In genomic region chr21:46264690-46265144, GRCh38 we compare ENCODE assay signal across 23 cellular contexts. TPM values are rescaled to one million over a fixed set of nuclear protein-coding genes. Genes with fewer than 3 reads are reported as not detected.
A peak's percentile ranks its signal among the peaks of the same experiment; 100 is the strongest.
DNase-seq lines count a peak whose midpoint lies in the region; ATAC-seq and TF ChIP-seq lines count a peak whose summit lies in the region.
"Had no signal": no experiment of that assay in that cellular context is flagged by ENCODE, and none has a peak within 500 bp of the region (broad histone marks: within the 10 kb centered on the region; RNA-seq: fewer than 3 reads in every experiment).

No MANE protein-coding gene starts in this region.

- intact Hi-C loops in Calu3 (cut with micrococcal nuclease; ENCODE audit: unreplicated experiment): no loop called here

- H3K4me3 Mint-ChIP-seq in stimulated activated memory B cell treated with anti-CD40 and anti-IgM and Interleukin-4, amounts not matched to agents 10 μg/mL and 1 μg/mL and 100 μg/mL, for 72 hours: no peak overlapping the region
- no peak overlapping the region for H3K4me3 Mint-ChIP-seq in Calu3 (ENCODE audit: low read depth, unreplicated experiment)
- H3K4me3 Mint-ChIP-seq: neural crest cell; stimulated activated effector memory CD8-positive, alpha-beta T cell treated with anti-CD3 and anti-CD28 coated beads, Interleukin-12 subunit alpha, Interleukin-12 subunit beta, amount 100 ng/mL, for 72 hours; T-helper 2 cell treated with Interferon-gamma antibody and Interleukin-4, amounts not matched to agents 5 μg/mL and 100 μg/mL, for 36 hours had no signal

- H3K9me2 ChIP-seq in SK-N-SH: no peaks in the 10 kb centered on the region

- no peaks in the 10 kb centered on the region; the same call in 1 of the 2 replicates for H3K79me2 ChIP-seq in SK-N-SH (ENCODE audit: insufficient read depth)

- CTCF ChIA-PET in SK-N-SH (lab: Yijun Ruan, JAX) (no interaction called here), Calu3 (lab: Charles Lee) (no interaction called here)

- H3K27me3 Mint-ChIP-seq in stimulated activated memory B cell treated with anti-CD40 and anti-IgM and Interleukin-4, amounts not matched to agents 10 μg/mL and 1 μg/mL and 100 μg/mL, for 72 hours: no peaks in the 10 kb centered on the region
- H3K27me3 Mint-ChIP-seq in Calu3 (ENCODE audit: unreplicated experiment): no peaks in the 10 kb centered on the region

- H3K4me3 ChIP-seq in SK-N-SH (ENCODE audit: low read depth in 2 of 2, low read length in 1 of 2): no peak overlapping the region
- H3K4me3 ChIP-seq: BLaER1, SJCRH30, tibial artery had no signal

- no TSS peak for BruUV-seq in Calu3 (replicated peaks; lab: Mats Ljungman, UMichigan)

- peaks cover 68% of the 10 kb centered on the region for H3K36me3 Mint-ChIP-seq in stimulated activated memory B cell treated with anti-CD40 and anti-IgM and Interleukin-4, amounts not matched to agents 10 μg/mL and 1 μg/mL and 100 μg/mL, for 72 hours
- peaks cover 52% of the 10 kb centered on the region for H3K36me3 Mint-ChIP-seq in Calu3 (ENCODE audit: insufficient read depth, unreplicated experiment)

- no peaks in the 10 kb centered on the region for H3K4me1 Mint-ChIP-seq in stimulated activated memory B cell treated with anti-CD40 and anti-IgM and Interleukin-4, amounts not matched to agents 10 μg/mL and 1 μg/mL and 100 μg/mL, for 72 hours
- H3K4me1 Mint-ChIP-seq in Calu3 (ENCODE audit: low read depth, unreplicated experiment): no peaks in the 10 kb centered on the region
- H3K4me1 Mint-ChIP-seq: neural crest cell had no signal

- H4K20me1 ChIP-seq in SK-N-SH (ENCODE audit: insufficient read depth): no peaks in the 10 kb centered on the region

- H3K9me3 Mint-ChIP-seq in stimulated activated memory B cell treated with anti-CD40 and anti-IgM and Interleukin-4, amounts not matched to agents 10 μg/mL and 1 μg/mL and 100 μg/mL, for 72 hours: no peaks in the 10 kb centered on the region
- no peaks in the 10 kb centered on the region for H3K9me3 Mint-ChIP-seq in Calu3 (ENCODE audit: low read depth, unreplicated experiment)
- H3K9me3 Mint-ChIP-seq: neural crest cell; stimulated activated effector memory CD8-positive, alpha-beta T cell treated with anti-CD3 and anti-CD28 coated beads, Interleukin-12 subunit alpha, Interleukin-12 subunit beta, amount 100 ng/mL, for 72 hours; T-helper 2 cell treated with Interferon-gamma antibody and Interleukin-4, amounts not matched to agents 5 μg/mL and 100 μg/mL, for 36 hours had no signal

- POLR2A ChIA-PET in SK-N-SH (lab: Yijun Ruan, JAX): no interaction called here

- TF ChIP-seq CTCF in SK-N-SH (IDR thresholded peaks at IDR 0.05): no peak
- no peak for TF ChIP-seq CTCF in GM13976 (IDR thresholded peaks at IDR 0.05; ENCODE audit: borderline replicate concordance, control extremely low read depth, extremely low read depth, insufficient read depth, missing control alignments)
- no peak for TF ChIP-seq CTCF in Calu3 (IDR thresholded peaks at IDR 0.05; ENCODE audit: unreplicated experiment)

- H3K27ac ChIP-seq in SK-N-SH (ENCODE audit: low read depth in 2 of 2, low read length in 1 of 2): no peak overlapping the region
- H3K27ac ChIP-seq: BLaER1, SJCRH30, tibial artery had no signal

- H3K27me3 ChIP-seq in SK-N-SH (ENCODE audit: insufficient read depth): no peaks in the 10 kb centered on the region
- H3K27me3 ChIP-seq: BLaER1, SJCRH30, tibial artery had no signal

- no peak for TF ChIP-seq RAD21 in SK-N-SH (IDR thresholded peaks at IDR 0.05; ENCODE audit: low read length)

- TF ChIP-seq EP300 in SK-N-SH (IDR thresholded peaks at IDR 0.05; ENCODE audit: borderline replicate concordance in 1 of 2, low read depth in 1 of 2, low read length in 1 of 2): no peak

- no peaks in the 10 kb centered on the region for H3K9me3 ChIP-seq in SK-N-SH
- H3K9me3 ChIP-seq: BLaER1, SJCRH30, tibial artery had no signal

- DNase-seq in SK-N-SH: peak; percentile 47
- no peak for DNase-seq in GM13976 (ENCODE audit: low spot score)
- no peak for DNase-seq in Calu3
- DNase-seq: 8988T; activated CD4-positive, CD25-positive, alpha-beta regulatory T cell treated with anti-CD3 and anti-CD28 coated beads, Interleukin-2, amount 50 U/mL, for 72 hours; activated effector memory CD4-positive, alpha-beta T cell treated with Interleukin-2 at 50 U/mL for 16 hours; central memory CD4-positive, alpha-beta T cell; DMS 273 treated with DMSO at 0.1 percent for 48 hours; effector CD4-positive, alpha-beta T cell; head of caudate nucleus; KBM-7; NCI-H1048; NCI-H2107; NCI-H524 treated with DMSO at 0.1 percent for 48 hours; SJCRH30; tibial artery had no signal

- ATAC-seq in SK-N-SH treated with all-trans-retinoic acid at 6 μM for 48 hours (no peak; the same call in 1 of the 3 replicates), esophagus mucosa (peak; percentile 42)
- ATAC-seq in stimulated activated memory B cell treated with anti-CD40 and anti-IgM and Interleukin-4, amounts not matched to agents 10 μg/mL and 1 μg/mL and 100 μg/mL, for 72 hours: peak; percentile 71
- ATAC-seq: stimulated activated effector memory CD8-positive, alpha-beta T cell treated with anti-CD3 and anti-CD28 coated beads, Interleukin-12 subunit alpha, Interleukin-12 subunit beta, amount 100 ng/mL, for 72 hours had no signal

- H3K27ac Mint-ChIP-seq in stimulated activated memory B cell treated with anti-CD40 and anti-IgM and Interleukin-4, amounts not matched to agents 10 μg/mL and 1 μg/mL and 100 μg/mL, for 72 hours: no peak overlapping the region
- no peak overlapping the region for H3K27ac Mint-ChIP-seq in Calu3 (ENCODE audit: unreplicated experiment)
- H3K27ac Mint-ChIP-seq: stimulated activated effector memory CD8-positive, alpha-beta T cell treated with anti-CD3 and anti-CD28 coated beads, Interleukin-12 subunit alpha, Interleukin-12 subunit beta, amount 100 ng/mL, for 72 hours; T-helper 2 cell treated with Interferon-gamma antibody and Interleukin-4, amounts not matched to agents 5 μg/mL and 100 μg/mL, for 36 hours had no signal

- no peak overlapping the region for H2AFZ ChIP-seq in SK-N-SH (ENCODE audit: low read depth)

- H3F3A ChIP-seq in SK-N-SH (replicated peaks; ENCODE audit: insufficient read depth): no peaks in the 10 kb centered on the region

- peaks cover 45 to 67% of the 10 kb centered on the region in 2 experiments for H3K36me3 ChIP-seq in SK-N-SH (replicated peaks in 1 of 2; ENCODE audit: control insufficient read depth in 1 of 2, insufficient read depth in 2 of 2, low read length in 1 of 2)

- in situ Hi-C loops in GM13976 (cut with MboI; ENCODE audit: low sequenced_read_pairs, unreplicated experiment): no loop called here

- no peak overlapping the region for H3K4me2 ChIP-seq in SK-N-SH
- H3K4me2 ChIP-seq: BLaER1 had no signal

- no peaks in the 10 kb centered on the region for H3K4me1 ChIP-seq in SK-N-SH (ENCODE audit: control insufficient read depth in 1 of 2, insufficient read depth in 2 of 2, low read depth in 1 of 2, low read length in 1 of 2)
- H3K4me1 ChIP-seq: BLaER1, tibial artery had no signal

- WGBS in SK-N-SH (ENCODE audit: low lambda C conversion rate): 98% methylated on average over 8 of the region's 13 CpGs

- no peak overlapping the region for H3K9ac ChIP-seq in SK-N-SH
- H3K9ac ChIP-seq: BLaER1 had no signal

TF ChIP-seq in SK-N-SH, 30 proteins besides CTCF, POLR2A, EP300 and RAD21:
- TF ChIP-seq SMC3 (IDR thresholded peaks at IDR 0.05; ENCODE audit: low read depth, low read length): no peak
- TF ChIP-seq MAX (IDR thresholded peaks at IDR 0.05; ENCODE audit: low read depth): no peak
- TF ChIP-seq GATA2 (CRISPR knock-in tag; IDR thresholded peaks at IDR 0.05): no peak
- no peak for TF ChIP-seq FOXM1 (IDR thresholded peaks at IDR 0.05; ENCODE audit: low read depth)
- no peak for TF ChIP-seq JUND (IDR thresholded peaks at IDR 0.05)
- TF ChIP-seq CHD2 (IDR thresholded peaks at IDR 0.05; ENCODE audit: low read length, partially characterized antibody): no peak

TF ChIP-seq in SK-N-SH treated with all-trans-retinoic acid at 6 μM for 48 hours, 23 proteins besides CTCF, POLR2A, EP300 and RAD21 (continues in another document):
- TF ChIP-seq ZC3H10 (CRISPR knock-in tag; IDR thresholded peaks at IDR 0.05): no peak
- no peak for TF ChIP-seq RARB (CRISPR knock-in tag; IDR thresholded peaks at IDR 0.05)

RNA-seq across cellular contexts. Expression of gene MCM3AP, which starts 20.7 kb away (rescaled TPM):
- polyA plus RNA-seq in SK-N-SH (2012; rRNA removed): 42.9 and 46.9 TPM in 2 replicates
- polyA plus RNA-seq in SK-N-SH (2012; cell fraction: cytosol; rRNA removed): 22.3 and 28.1 TPM in 2 replicates
- 142 and 167 TPM in 2 replicates for polyA plus RNA-seq in SK-N-SH (2012; cell fraction: nucleus; rRNA removed)
- 53.6 TPM for total RNA-seq in esophagus mucosa
- total RNA-seq in Calu3 (2022): 64.1 and 66.5 TPM in 2 replicates

RNA-seq across cellular contexts. Expression of gene YBEY, which starts 21.4 kb away (rescaled TPM):
- polyA plus RNA-seq in SK-N-SH (2012; rRNA removed): 44.5 and 47.5 TPM in 2 replicates
- 54.2 and 65.5 TPM in 2 replicates for polyA plus RNA-seq in SK-N-SH (2012; cell fraction: cytosol; rRNA removed)
- 15.3 and 22.2 TPM in 2 replicates for polyA plus RNA-seq in SK-N-SH (2012; cell fraction: nucleus; rRNA removed)
- total RNA-seq in esophagus mucosa: 11.9 TPM
- total RNA-seq in Calu3 (2022): 10.4 and 11.3 TPM in 2 replicates

RNA-seq across cellular contexts. Expression of gene LSS, which starts 36.1 kb away (rescaled TPM):
- 38.7 and 41.8 TPM in 2 replicates for polyA plus RNA-seq in SK-N-SH (2012; rRNA removed)
- 14.4 and 23.1 TPM in 2 replicates for polyA plus RNA-seq in SK-N-SH (2012; cell fraction: cytosol; rRNA removed)
- polyA plus RNA-seq in SK-N-SH (2012; cell fraction: nucleus; rRNA removed): 110 and 119 TPM in 2 replicates
- total RNA-seq in esophagus mucosa: 92.6 TPM
- 53.3 and 55.1 TPM in 2 replicates for total RNA-seq in Calu3 (2022)

RNA-seq across cellular contexts. Expression of gene C21orf58, which starts 59.0 kb away (rescaled TPM):
- 6.6 and 9.7 TPM in 2 replicates for polyA plus RNA-seq in SK-N-SH (2012; rRNA removed)
- polyA plus RNA-seq in SK-N-SH (2012; cell fraction: cytosol; rRNA removed): 3.6 and 4.7 TPM in 2 replicates
- polyA plus RNA-seq in SK-N-SH (2012; cell fraction: nucleus; rRNA removed): 46.9 and 57.3 TPM in 2 replicates
- total RNA-seq in esophagus mucosa (4.7 TPM), Calu3 (2022) (23.4 and 28.2 TPM in 2 replicates)

RNA-seq across cellular contexts. Expression of gene PCNT, which starts 59.2 kb away (rescaled TPM):
- polyA plus RNA-seq in SK-N-SH (2012; rRNA removed): 15.2 and 15.7 TPM in 2 replicates
- polyA plus RNA-seq in SK-N-SH (2012; cell fraction: cytosol; rRNA removed): 7.6 and 10.0 TPM in 2 replicates
- 41.4 and 67.8 TPM in 2 replicates for polyA plus RNA-seq in SK-N-SH (2012; cell fraction: nucleus; rRNA removed)
- 18.1 TPM for total RNA-seq in esophagus mucosa
- 32.2 and 34.3 TPM in 2 replicates for total RNA-seq in Calu3 (2022)
